In genomic region chr1:47230692-47231313, GRCh38 we compare ENCODE assay signal across 1 cellular context.
TF ChIP-seq lines count a peak whose summit lies in the region.

No MANE protein-coding gene starts in this region.

TF ChIP-seq in endothelial cell of umbilical vein, 7 proteins besides CTCF, POLR2A, EP300 and RAD21 (continued from another document):
- TF ChIP-seq JUN (IDR thresholded peaks at IDR 0.05; ENCODE audit: borderline replicate concordance, insufficient read depth, insufficient read length, low read depth) (no peak), MYC (IDR thresholded peaks at IDR 0.05; ENCODE audit: low read depth, low read length) (no peak), POLR2AphosphoS5 (IDR thresholded peaks at IDR 0.05; ENCODE audit: insufficient read depth, low read depth, low read length) (no peak), GATA2 (IDR thresholded peaks at IDR 0.05; ENCODE audit: insufficient read depth, insufficient read length, low read depth, low read length) (no peak), EZH2 (IDR thresholded peaks at IDR 0.05; ENCODE audit: borderline replicate concordance, low read depth, low read length, severe bottlenecking) (no peak), MAX (IDR thresholded peaks at IDR 0.05; ENCODE audit: insufficient read depth, insufficient read length) (no peak)
TF ChIP-seq in endothelial cell of umbilical vein: peak in this region for 0.
